In genomic region chr12:100138048-100138907, GRCh38 we compare ENCODE assay signal across 8 cellular contexts. TPM values are rescaled to one million over a fixed set of nuclear protein-coding genes. Genes with fewer than 3 reads are reported as not detected.
A peak's percentile ranks its signal among the peaks of the same experiment; 100 is the strongest.
DNase-seq lines count a peak whose midpoint lies in the region; ATAC-seq and TF ChIP-seq lines count a peak whose summit lies in the region.

No MANE protein-coding gene starts in this region.

- H3K9me3 ChIP-seq in DND-41 (ENCODE audit: insufficient read depth, low read length, severe bottlenecking), result no peaks in the 10 kb centered on the region
- no peaks in the 10 kb centered on the region for H3K9me3 ChIP-seq in esophagus squamous epithelium

- peaks cover 55% of the 10 kb centered on the region for H3K79me2 ChIP-seq in DND-41 (ENCODE audit: insufficient read depth, low read length)

- 35 to 40% methylated on average over 9 of the region's 9 CpGs for WGBS in esophagus squamous epithelium, 2 donors

- peak; percentile 58 for TF ChIP-seq CTCF in DND-41 (IDR thresholded peaks at IDR 0.05; ENCODE audit: borderline replicate concordance, extremely low read depth, low read length, poor library complexity, severe bottlenecking)
- TF ChIP-seq CTCF in esophagus squamous epithelium (IDR thresholded peaks at IDR 0.05), result peak in 1 of 6 experiments; percentile 30

- H3K4me2 ChIP-seq in DND-41 (ENCODE audit: insufficient read depth, low read length), result no peak overlapping the region

- CTCF ChIA-PET in HEK293T (lab: Yijun Ruan, JAX), result interaction anchor here (0.5 to 0.9 kb wide), 3 partner anchors 9 to 43 kb away, joined by 3 to 5 read pairs (median 3); no protein-coding TSS in a partner anchor

- H3K4me3 ChIP-seq in DND-41 (ENCODE audit: low read depth in 1 of 2, low read length in 2 of 2), result no peak overlapping the region
- H3K4me3 ChIP-seq in esophagus squamous epithelium, result peak overlapping the region in 1 of 4 donors; percentile 9

- DNase-seq in DND-41 (no peak), RPMI8226 (peak; percentile 34), germinal center (ENCODE audit: low spot score) (peak; percentile 20), AG08395 (ENCODE audit: low spot score) (no peak), mucosa of gallbladder (ENCODE audit: low spot score) (no peak), esophagus squamous epithelium (lab: John Stamatoyannopoulos, UW) (no peak), HEK293T (ENCODE audit: extremely low spot score) (no peak)

- no peak overlapping the region for H3K27ac ChIP-seq in DND-41 (ENCODE audit: low read length)
- H3K27ac ChIP-seq in esophagus squamous epithelium, result peak overlapping the region in 2 of 4 donors; percentile 18 to 47

- ATAC-seq in DND-41 (ENCODE audit: insufficient read depth, low read depth), result no peak
- peak; percentile 23 for ATAC-seq in GM21529 (IDR thresholded peaks at IDR 0.05; ENCODE audit: unreplicated experiment)

- H3K36me3 ChIP-seq in DND-41 (ENCODE audit: insufficient read depth, low read length), result no peaks in the 10 kb centered on the region; the same call in 1 of the 2 replicates
- H3K36me3 ChIP-seq in esophagus squamous epithelium, result no peaks in the 10 kb centered on the region

- H3K4me1 ChIP-seq in DND-41 (ENCODE audit: insufficient read depth, low read length) (peaks cover 17% of the 10 kb centered on the region), esophagus squamous epithelium (peaks cover 4 to 39% (median 22%) of the 10 kb centered on the region in 3 donors)

- no peak for TF ChIP-seq POLR2A in esophagus squamous epithelium (IDR thresholded peaks at IDR 0.05)

- intact Hi-C loops in esophagus squamous epithelium (cut with DNase I), result no loop called here

- no peaks in the 10 kb centered on the region; the same call in 1 of the 2 replicates for H4K20me1 ChIP-seq in DND-41 (ENCODE audit: insufficient read depth, low read length)

- POLR2A ChIA-PET in HEK293T (lab: Yijun Ruan, JAX), result no interaction called here

- H2AFZ ChIP-seq in DND-41 (ENCODE audit: low read depth, low read length), result no peak overlapping the region

- no peak overlapping the region for H3K9ac ChIP-seq in DND-41 (ENCODE audit: low read depth, low read length)

- H3K27me3 ChIP-seq in DND-41 (ENCODE audit: insufficient read depth, low read length, poor library complexity) (no peaks in the 10 kb centered on the region), esophagus squamous epithelium (no peaks in the 10 kb centered on the region)

TF ChIP-seq in HEK293T, 16 proteins besides CTCF, POLR2A, EP300 and RAD21:
- TF ChIP-seq NFRKB (IDR thresholded peaks at IDR 0.05) (no peak), ZNF384 (IDR thresholded peaks at IDR 0.05) (no peak), HDGF (IDR thresholded peaks at IDR 0.05; ENCODE audit: borderline replicate concordance) (no peak), L3MBTL2 (conservative IDR thresholded peaks at IDR 0.05) (no peak), SP1 (IDR thresholded peaks at IDR 0.05) (no peak), FOXK2 (IDR thresholded peaks at IDR 0.05) (no peak), CTBP1 (IDR thresholded peaks at IDR 0.05; ENCODE audit: borderline replicate concordance) (no peak), SUZ12 (IDR thresholded peaks at IDR 0.05) (no peak), ARNT (IDR thresholded peaks at IDR 0.05) (no peak), BHLHE40 (IDR thresholded peaks at IDR 0.05; ENCODE audit: borderline replicate concordance) (no peak), LEF1 (IDR thresholded peaks at IDR 0.05; ENCODE audit: borderline replicate concordance) (no peak), ELF4 (IDR thresholded peaks at IDR 0.05) (no peak), FOXA1 (IDR thresholded peaks at IDR 0.05) (no peak), TARDBP (IDR thresholded peaks at IDR 0.05) (no peak), FOXM1 (IDR thresholded peaks at IDR 0.05; ENCODE audit: borderline replicate concordance) (no peak)
TF ChIP-seq in HEK293T: peak in this region for 0.

RNA-seq across cellular contexts. Expression of gene BLTP3B, which starts 4.4 kb away (rescaled TPM):
- total RNA-seq in mucosa of gallbladder (25.2 TPM), esophagus squamous epithelium (10 to 100 TPM in 3 of 4 donors, 1 to 10 TPM in 1; 7.1 to 21.9 (median 13.5) TPM)

Comparison
In these comparisons a context has a peak if more than half of its experiments do, and no peak if none do; other contexts are left out.
1. DNase-seq: peak in RPMI8226 (single experiment) and germinal center (single experiment); none in DND-41 (single experiment), AG08395 (single experiment), mucosa of gallbladder (single experiment), esophagus squamous epithelium (single experiment) and HEK293T (single experiment).